In the genomic region with DNA sequence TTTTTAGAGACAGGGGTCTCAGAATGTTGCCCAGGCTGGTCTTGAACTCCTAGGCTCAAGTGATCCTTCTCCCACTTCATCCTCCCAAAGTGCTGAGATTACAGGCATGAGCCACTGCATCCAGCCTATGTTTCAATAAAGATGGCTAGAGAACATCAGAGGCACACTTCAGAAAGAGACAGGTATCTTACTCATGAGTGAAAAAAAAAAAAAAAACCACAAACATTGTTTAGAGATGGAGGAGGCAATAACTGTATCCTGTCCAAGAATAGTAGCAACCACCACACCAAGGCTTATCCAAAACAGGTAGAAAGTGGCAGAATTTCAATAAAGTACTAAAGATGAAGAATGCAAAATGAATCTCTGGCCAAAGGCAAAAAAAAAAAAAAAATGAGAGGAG, we compare ENCODE assay signal across 11 cellular contexts. TPM values are rescaled to one million over a fixed set of nuclear protein-coding genes. Genes with fewer than 3 reads are reported as not detected.
DNase-seq lines count a peak whose midpoint lies in the region; ATAC-seq and TF ChIP-seq lines count a peak whose summit lies in the region.
"Had no signal": no experiment of that assay in that cellular context is flagged by ENCODE, and none has a peak within 500 bp of the region (broad histone marks: within the 10 kb centered on the region; RNA-seq: fewer than 3 reads in every experiment).

No MANE protein-coding gene starts in this region.

- no peak for TF ChIP-seq CTCF in heart right ventricle (IDR thresholded peaks at IDR 0.05)

- H3K36me3 ChIP-seq in heart right ventricle (peaks cover 0 to 8% (median 0%) of the 10 kb centered on the region in 9 donors), urinary bladder (ENCODE audit: insufficient read depth) (peaks cover 2% of the 10 kb centered on the region)
- H3K36me3 ChIP-seq: BE2C had no signal

- DNase-seq in heart right ventricle (no peak), cardiac septum (ENCODE audit: low spot score) (no peak), astrocyte of the hippocampus (ENCODE audit: low read depth, low spot score) (peak; percentile 19), lung microvascular endothelial cell (ENCODE audit: low read depth in 2 of 2) (peak; percentile 5 to 16), SKM-1 treated with dmso at 0.1 percent for 144 hours (lab: John Stamatoyannopoulos, UW; ENCODE audit: unreplicated experiment) (no peak), putamen (ENCODE audit: low spot score) (no peak), globus pallidus (ENCODE audit: low spot score) (no peak)
- DNase-seq: effector CD4-positive, alpha-beta T cell; NCI-H187 had no signal

- H3K4me1 ChIP-seq in heart right ventricle (peaks cover 0 to 46% (median 34%) of the 10 kb centered on the region in 9 donors), urinary bladder (ENCODE audit: insufficient read depth) (no peaks in the 10 kb centered on the region)

- H3K27ac ChIP-seq in heart right ventricle (peak overlapping the region in 9 of 10 donors; percentile 53 to 86 (median 83)), urinary bladder (ENCODE audit: low read depth) (peak overlapping the region; percentile 60)

- no peaks in the 10 kb centered on the region for H3K9me3 ChIP-seq in heart right ventricle
- H3K9me3 ChIP-seq: BE2C had no signal

- no peak overlapping the region for H3K4me3 ChIP-seq in heart right ventricle
- no peak overlapping the region for H3K4me3 ChIP-seq in urinary bladder (ENCODE audit: low read depth, low read length)

- peak in 1 of 8 donors; percentile 24 for ATAC-seq in heart right ventricle

- intact Hi-C loops in heart right ventricle (cut with DNase I): loop anchor here in 1 of 10 donors (2.0 kb wide), 1 partner anchor 78 kb away; no protein-coding TSS in a partner anchor
- intact Hi-C loops in cardiac septum (cut with DNase I): no loop called here

- no peaks in the 10 kb centered on the region for H3K27me3 ChIP-seq in heart right ventricle
- H3K27me3 ChIP-seq: BE2C had no signal

RNA-seq across cellular contexts. Expression of gene EEA1, which starts 30.3 kb away (rescaled TPM):
- total RNA-seq in heart right ventricle (10 to 100 TPM; 21.7 to 41.6 (median 33.8) TPM), cardiac septum (34.1 TPM), lung microvascular endothelial cell (8.5 and 9.6 TPM in 2 replicates), urinary bladder (53.7 TPM)
- polyA plus RNA-seq in heart right ventricle (1 to 10 TPM; 2.6 to 5.9 TPM), urinary bladder (8.2 TPM)

Comparison
In these comparisons a context has a peak if more than half of its experiments do, and no peak if none do; other contexts are left out.
1. DNase-seq: peak in astrocyte of the hippocampus (single experiment) and lung microvascular endothelial cell (2 of 2); none in heart right ventricle (0 of 2), cardiac septum (single experiment), SKM-1 treated with dmso at 0.1 percent for 144 hours (single experiment), putamen (single experiment) and globus pallidus (single experiment).